Comparison of ENCODE assay signal across 39 cellular contexts in the genomic region with DNA sequence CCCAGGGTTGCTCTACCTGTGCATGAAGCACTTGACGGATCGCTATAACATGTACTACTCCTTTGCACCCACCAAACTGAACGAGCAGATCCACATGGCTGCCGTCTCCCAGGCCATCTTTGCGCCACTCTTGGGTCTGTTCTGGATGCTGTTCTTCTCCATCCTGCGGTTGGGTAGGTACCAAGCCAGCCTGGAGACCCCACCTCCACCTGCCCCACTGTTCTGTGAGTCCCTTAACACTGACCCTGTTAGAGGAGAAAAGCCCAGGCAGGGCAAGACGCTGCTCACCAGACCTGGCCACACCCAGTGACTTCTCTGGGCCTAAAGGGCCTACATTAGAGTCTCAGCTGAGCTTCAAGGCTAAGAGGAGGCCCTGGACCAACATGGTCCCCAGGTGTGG. TPM values are rescaled to one million over a fixed set of nuclear protein-coding genes. Genes with fewer than 3 reads are reported as not detected.
"Had no signal": no experiment of that assay in that cellular context is flagged by ENCODE, and none has a peak within 500 bp of the region (broad histone marks: within the 10 kb centered on the region; RNA-seq: fewer than 3 reads in every experiment).

No MANE protein-coding gene starts in this region.

- H3K27me3 Mint-ChIP-seq: activated CD4-positive, alpha-beta memory T cell treated with anti-CD3 and anti-CD28 coated beads, Interleukin-2, amount 10 ng/mL, durations not matched to agents 7 days and 5 days; activated CD4-positive, alpha-beta T cell treated with anti-CD3 and anti-CD28 coated beads for 36 hours; activated CD4-positive, alpha-beta T cell treated with anti-CD3 and anti-CD28 coated beads, Interleukin-2, amount 10 ng/mL, durations not matched to agents 7 days and 5 days; activated naive CD8-positive, alpha-beta T cell treated with anti-CD3 and anti-CD28 coated beads for 36 hours had no signal

- H3K4me1 ChIP-seq: adrenal gland, body of pancreas, breast epithelium had no signal

- H3K4me3 ChIP-seq: adrenal gland, body of pancreas, breast epithelium had no signal

- H3K4me3 Mint-ChIP-seq: activated CD4-positive, alpha-beta memory T cell treated with anti-CD3 and anti-CD28 coated beads, Interleukin-2, amount 10 ng/mL, durations not matched to agents 7 days and 5 days; activated CD4-positive, alpha-beta T cell treated with anti-CD3 and anti-CD28 coated beads for 36 hours; activated CD4-positive, alpha-beta T cell treated with anti-CD3 and anti-CD28 coated beads, Interleukin-2, amount 10 ng/mL, durations not matched to agents 7 days and 5 days; activated naive CD4-positive, alpha-beta T cell treated with anti-CD3 and anti-CD28 coated beads for 36 hours; activated naive CD8-positive, alpha-beta T cell treated with anti-CD3 and anti-CD28 coated beads for 36 hours; activated T-cell treated with anti-CD3 and anti-CD28 coated beads, Interleukin-2, amount 50 U/mL, for 4 hours; activated T-cell treated with anti-CD3 and anti-CD28 coated beads, Interleukin-2, amount 50 U/mL, for 72 hours; activated T-helper 1 cell treated with anti-CD3 and anti-CD28 coated beads, Interleukin-12 subunit alpha, Interleukin-12 subunit beta, Interleukin-2, Interleukin-4 antibody, amounts not matched to agents 30 ng/mL and 10 ng/mL and 1 ng/mL, durations not matched to agents 14 hours and 24 hours and 36 hours; activated T-helper 17 cell treated with anti-CD3 and anti-CD28 coated beads, Interleukin-2, amount 50 U/mL, for 72 hours; T-cell; T-helper 17 cell; WTC11 had no signal

- ATAC-seq: activated CD4-positive, alpha-beta T cell treated with anti-CD3 and anti-CD28 coated beads for 36 hours; activated CD4-positive, CD25-positive, alpha-beta regulatory T cell treated with anti-CD3 and anti-CD28 coated beads, Interleukin-2, amount 50 U/mL, for 24 hours; activated naive CD4-positive, alpha-beta T cell treated with anti-CD3 and anti-CD28 coated beads, Interleukin-2, amount 50 U/mL, for 72 hours; activated T-cell treated with anti-CD3 and anti-CD28 coated beads, Interleukin-2, amount 50 U/mL, for 4 hours; activated T-cell treated with anti-CD3 and anti-CD28 coated beads, Interleukin-2, amount 50 U/mL, for 72 hours; activated T-helper 17 cell treated with anti-CD3 and anti-CD28 coated beads, Interleukin-2, amount 50 U/mL, for 72 hours; body of pancreas; T-cell; T-helper 17 cell; WTC11 had no signal

- H3K36me3 ChIP-seq: adrenal gland, brain microvascular endothelial cell, breast epithelium, WERI-Rb-1 had no signal

- H3K27ac ChIP-seq: adrenal gland, body of pancreas, brain microvascular endothelial cell, breast epithelium, WERI-Rb-1 had no signal

- H3K27ac Mint-ChIP-seq: activated CD4-positive, alpha-beta memory T cell treated with anti-CD3 and anti-CD28 coated beads, Interleukin-2, amount 10 ng/mL, durations not matched to agents 7 days and 5 days; activated CD4-positive, alpha-beta T cell treated with anti-CD3 and anti-CD28 coated beads for 36 hours; activated CD4-positive, alpha-beta T cell treated with anti-CD3 and anti-CD28 coated beads, Interleukin-2, amount 10 ng/mL, durations not matched to agents 7 days and 5 days; activated naive CD4-positive, alpha-beta T cell treated with anti-CD3 and anti-CD28 coated beads for 36 hours; activated naive CD4-positive, alpha-beta T cell treated with anti-CD3 and anti-CD28 coated beads, Interleukin-2, amount 50 U/mL, for 72 hours; activated naive CD8-positive, alpha-beta T cell treated with anti-CD3 and anti-CD28 coated beads for 36 hours; activated T-cell treated with anti-CD3 and anti-CD28 coated beads, Interleukin-2, amount 50 U/mL, for 72 hours; activated T-helper 1 cell treated with anti-CD3 and anti-CD28 coated beads, Interleukin-12 subunit alpha, Interleukin-12 subunit beta, Interleukin-2, Interleukin-4 antibody, amounts not matched to agents 30 ng/mL and 10 ng/mL and 1 ng/mL, durations not matched to agents 14 hours and 24 hours and 36 hours; activated T-helper 17 cell treated with anti-CD3 and anti-CD28 coated beads, Interleukin-2, amount 50 U/mL, for 72 hours; T-cell; T-helper 17 cell; WTC11 had no signal

- H3K27me3 ChIP-seq: adrenal gland, body of pancreas, brain microvascular endothelial cell, breast epithelium had no signal

- H3K9me3 Mint-ChIP-seq: activated CD4-positive, alpha-beta memory T cell treated with anti-CD3 and anti-CD28 coated beads, Interleukin-2, amount 10 ng/mL, durations not matched to agents 7 days and 5 days; activated CD4-positive, alpha-beta T cell treated with anti-CD3 and anti-CD28 coated beads, Interleukin-2, amount 10 ng/mL, durations not matched to agents 7 days and 5 days; activated naive CD4-positive, alpha-beta T cell treated with anti-CD3 and anti-CD28 coated beads for 36 hours; activated naive CD4-positive, alpha-beta T cell treated with anti-CD3 and anti-CD28 coated beads, Interleukin-2, amount 50 U/mL, for 72 hours; activated naive CD8-positive, alpha-beta T cell treated with anti-CD3 and anti-CD28 coated beads for 36 hours; activated T-cell treated with anti-CD3 and anti-CD28 coated beads, Interleukin-2, amount 50 U/mL, for 4 hours; activated T-cell treated with anti-CD3 and anti-CD28 coated beads, Interleukin-2, amount 50 U/mL, for 72 hours; activated T-helper 1 cell treated with anti-CD3 and anti-CD28 coated beads, Interleukin-12 subunit alpha, Interleukin-12 subunit beta, Interleukin-2, Interleukin-4 antibody, amounts not matched to agents 30 ng/mL and 10 ng/mL and 1 ng/mL, durations not matched to agents 14 hours and 24 hours and 36 hours; activated T-helper 17 cell treated with anti-CD3 and anti-CD28 coated beads, Interleukin-2, amount 50 U/mL, for 72 hours; T-cell; WTC11 had no signal

- H3K4me1 Mint-ChIP-seq: activated CD4-positive, alpha-beta memory T cell treated with anti-CD3 and anti-CD28 coated beads, Interleukin-2, amount 10 ng/mL, durations not matched to agents 7 days and 5 days; activated CD4-positive, alpha-beta T cell treated with anti-CD3 and anti-CD28 coated beads for 36 hours; activated CD4-positive, alpha-beta T cell treated with anti-CD3 and anti-CD28 coated beads, Interleukin-2, amount 10 ng/mL, durations not matched to agents 7 days and 5 days; activated naive CD8-positive, alpha-beta T cell treated with anti-CD3 and anti-CD28 coated beads for 36 hours; activated T-helper 17 cell treated with anti-CD3 and anti-CD28 coated beads, Interleukin-2, amount 50 U/mL, for 72 hours; T-cell; T-helper 17 cell; WTC11 had no signal

- DNase-seq: activated CD4-positive, alpha-beta memory T cell treated with anti-CD3 and anti-CD28 coated beads, Interleukin-2, amount 10 ng/mL, durations not matched to agents 7 days and 5 days; activated CD4-positive, alpha-beta T cell treated with anti-CD3 and anti-CD28 coated beads for 1 hour; activated CD4-positive, alpha-beta T cell treated with anti-CD3 and anti-CD28 coated beads for 36 hours; activated CD4-positive, alpha-beta T cell treated with anti-CD3 and anti-CD28 coated beads for 48 hours; activated CD4-positive, alpha-beta T cell treated with anti-CD3 and anti-CD28 coated beads, Interleukin-2, amount 10 ng/mL, durations not matched to agents 7 days and 5 days; activated CD4-positive, alpha-beta T cell treated with anti-CD3 and anti-CD28 coated beads, Interleukin-2, amount 50 U/mL, for 48 hours; activated CD4-positive, CD25-positive, alpha-beta regulatory T cell; activated CD8-positive, alpha-beta memory T cell treated with anti-CD3 and anti-CD28 coated beads, Interleukin-2, amount 50 U/mL, for 4 hours; activated effector memory CD4-positive, alpha-beta T cell treated with anti-CD3 and anti-CD28 coated beads, Interleukin-2, amount 50 U/mL, for 16 hours; activated gamma-delta T cell treated with Interleukin-2 at 50 U/mL for 16 hours; activated naive CD4-positive, alpha-beta T cell; activated naive CD4-positive, alpha-beta T cell treated with anti-CD3 and anti-CD28 coated beads for 36 hours; activated naive CD4-positive, alpha-beta T cell treated with anti-CD3 and anti-CD28 coated beads, Interleukin-2, amount 50 U/mL, for 16 hours; activated naive CD8-positive, alpha-beta T cell treated with anti-CD3 and anti-CD28 coated beads for 36 hours; activated T-cell treated with anti-CD3 and anti-CD28 coated beads for 4 hours; activated T-cell treated with anti-CD3 and anti-CD28 coated beads, Interleukin-2, amount 50 U/mL, for 1 hour; activated T-cell treated with anti-CD3 and anti-CD28 coated beads, Interleukin-2, amount 50 U/mL, for 4 hours; activated T-cell treated with anti-CD3 and anti-CD28 coated beads, Interleukin-2, amount 50 U/mL, for 72 hours; adrenal gland; amniotic stem cell; aorta; body of pancreas; brain microvascular endothelial cell; central memory CD4-positive, alpha-beta T cell; T-cell; T-helper 17 cell; T1000; WERI-Rb-1 had no signal

- H3K36me3 Mint-ChIP-seq: activated naive CD4-positive, alpha-beta T cell treated with anti-CD3 and anti-CD28 coated beads, Interleukin-2, amount 50 U/mL, for 72 hours; activated naive CD8-positive, alpha-beta T cell treated with anti-CD3 and anti-CD28 coated beads for 36 hours; T-cell; WTC11 had no signal

- H3K9me3 ChIP-seq: adrenal gland, body of pancreas, breast epithelium had no signal

RNA-seq across cellular contexts. Expression of a gene that starts 21.7 kb away (rescaled TPM):
- total RNA-seq: activated CD4-positive, alpha-beta memory T cell treated with anti-CD3 and anti-CD28 coated beads, Interleukin-2, amount 10 ng/mL, durations not matched to agents 7 days and 5 days; activated CD4-positive, alpha-beta T cell treated with anti-CD3 and anti-CD28 coated beads for 36 hours; activated CD4-positive, alpha-beta T cell treated with anti-CD3 and anti-CD28 coated beads, Interleukin-2, amount 10 ng/mL, durations not matched to agents 7 days and 5 days; activated CD8-positive, alpha-beta memory T cell treated with anti-CD3 and anti-CD28 coated beads for 36 hours; activated naive CD4-positive, alpha-beta T cell treated with anti-CD3 and anti-CD28 coated beads for 36 hours; activated naive CD4-positive, alpha-beta T cell treated with anti-CD3 and anti-CD28 coated beads, Interleukin-2, amount 50 U/mL, for 72 hours; activated naive CD8-positive, alpha-beta T cell treated with anti-CD3 and anti-CD28 coated beads for 36 hours; activated T-cell treated with anti-CD3 and anti-CD28 coated beads, Interleukin-2, amount 50 U/mL, for 4 hours; activated T-cell treated with anti-CD3 and anti-CD28 coated beads, Interleukin-2, amount 50 U/mL, for 72 hours; activated T-helper 1 cell treated with anti-CD3 and anti-CD28 coated beads, Interleukin-12 subunit alpha, Interleukin-12 subunit beta, Interleukin-2, Interleukin-4 antibody, amounts not matched to agents 30 ng/mL and 10 ng/mL and 1 ng/mL, durations not matched to agents 14 hours and 24 hours and 36 hours; activated T-helper 17 cell treated with anti-CD3 and anti-CD28 coated beads, Interleukin-2, amount 50 U/mL, for 72 hours; aorta; astrocyte; breast epithelium; cardiac septum; T-cell; T-helper 1 cell treated with Interleukin-12 subunit alpha and Interleukin-12 subunit beta and Interleukin-4 antibody, amounts not matched to agents 30 ng/mL and 1 ng/mL, for 36 hours; T-helper 17 cell; T-helper 2 cell treated with Interferon-gamma antibody and Interleukin-4, amounts not matched to agents 100 ng/mL and 5 ng/mL, for 36 hours had no signal
